Comparison of ENCODE assay signal across 1 cellular context in the genomic region with DNA sequence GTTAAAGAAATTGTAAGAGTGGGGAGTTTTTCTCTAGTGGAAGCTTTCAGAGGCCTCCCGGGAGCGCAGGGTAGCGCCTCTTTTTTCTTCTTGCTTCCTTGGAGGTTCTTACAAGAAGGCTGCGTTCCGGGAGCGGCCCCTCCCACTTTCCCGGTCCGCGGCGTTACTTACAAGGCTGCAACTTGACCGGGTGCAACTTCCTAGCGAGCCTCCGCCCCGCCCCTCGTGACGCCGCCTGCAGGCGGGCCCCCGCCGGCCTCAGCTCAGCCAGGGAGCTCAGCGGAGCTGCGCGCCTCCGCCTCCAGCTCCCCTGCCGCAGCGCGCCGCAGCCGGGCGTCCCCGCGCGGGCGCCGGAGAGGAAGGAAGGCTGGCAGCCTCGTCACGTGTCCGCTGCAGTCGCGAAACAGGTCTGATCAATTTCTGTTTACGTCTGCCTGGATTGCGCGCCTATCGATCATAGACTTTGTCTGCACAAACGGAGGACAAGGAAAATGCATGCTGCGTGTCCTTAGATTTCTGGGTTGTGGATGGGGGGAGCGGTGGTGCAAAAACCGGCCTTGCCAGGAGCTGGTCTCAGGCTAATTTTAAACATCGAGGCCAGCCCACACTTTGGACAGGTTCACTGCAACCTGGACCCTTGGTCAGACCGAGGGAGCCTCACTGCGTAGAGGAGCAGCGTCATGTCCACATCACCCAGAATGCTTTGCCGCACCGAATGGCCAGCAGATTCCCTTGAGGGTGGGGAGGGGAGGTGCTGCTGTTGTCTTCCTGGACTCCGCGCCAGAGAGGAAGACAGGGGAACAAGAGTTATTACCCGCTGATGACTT.
TF ChIP-seq lines count a peak whose summit lies in the region.

A gene with protein sequence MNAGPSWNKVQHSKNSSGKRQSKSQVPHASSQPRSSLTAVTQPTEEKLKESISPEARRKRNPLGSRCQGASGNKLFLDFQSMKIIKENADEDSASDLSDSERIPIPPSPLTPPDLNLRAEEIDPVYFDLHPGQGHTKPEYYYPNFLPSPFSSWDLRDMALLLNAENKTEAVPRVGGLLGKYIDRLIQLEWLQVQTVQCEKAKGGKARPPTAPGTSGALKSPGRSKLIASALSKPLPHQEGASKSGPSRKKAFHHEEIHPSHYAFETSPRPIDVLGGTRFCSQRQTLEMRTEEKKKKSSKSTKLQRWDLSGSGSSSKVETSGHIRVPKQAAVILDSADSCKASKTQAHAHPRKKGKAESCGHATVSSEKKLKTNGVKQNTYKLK (plus strand): TSS at position 261 of the 827 bp plus-strand sequence. CDS start 3,555 bp downstream, outside the sequence.
A gene with protein sequence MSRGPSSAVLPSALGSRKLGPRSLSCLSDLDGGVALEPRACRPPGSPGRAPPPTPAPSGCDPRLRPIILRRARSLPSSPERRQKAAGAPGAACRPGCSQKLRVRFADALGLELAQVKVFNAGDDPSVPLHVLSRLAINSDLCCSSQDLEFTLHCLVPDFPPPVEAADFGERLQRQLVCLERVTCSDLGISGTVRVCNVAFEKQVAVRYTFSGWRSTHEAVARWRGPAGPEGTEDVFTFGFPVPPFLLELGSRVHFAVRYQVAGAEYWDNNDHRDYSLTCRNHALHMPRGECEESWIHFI (minus strand): TSS at position 177 of the 827 bp plus-strand sequence. CDS start 374 bp downstream, outside the sequence.

TF ChIP-seq in HepG2, 621 proteins besides CTCF, POLR2A, EP300 and RAD21 (continued from another document and continues in another):
- TF ChIP-seq NPAS2 (CRISPR knock-in tag; IDR thresholded peaks at IDR 0.05; ENCODE audit: borderline replicate concordance) (no peak), ZNF792 (CRISPR knock-in tag; IDR thresholded peaks at IDR 0.05) (peak; percentile 63), NFE2L1 (CRISPR knock-in tag; IDR thresholded peaks at IDR 0.05; ENCODE audit: borderline replicate concordance) (peak; percentile 59; the same call in 1 of the 2 replicates), SOX5 (CRISPR knock-in tag; IDR thresholded peaks at IDR 0.05; ENCODE audit: borderline replicate concordance) (peak; percentile 9; the same call in 1 of the 2 replicates), PITX1 (CRISPR knock-in tag; IDR thresholded peaks at IDR 0.05) (peak; percentile 82; the same call in 1 of the 2 replicates), AKAP8 (CRISPR knock-in tag; IDR thresholded peaks at IDR 0.05) (peak; percentile 92), BRD4 (CRISPR knock-in tag; IDR thresholded peaks at IDR 0.05) (no peak; the same call in none of the 2 replicates), GATAD1 (CRISPR knock-in tag; IDR thresholded peaks at IDR 0.05) (peak; percentile 87), FOSL2 (CRISPR knock-in tag; IDR thresholded peaks at IDR 0.05) (peak; percentile 65), ZNF607 (CRISPR knock-in tag; IDR thresholded peaks at IDR 0.05; ENCODE audit: borderline replicate concordance) (peak; percentile 74; the same call in 1 of the 2 replicates), SOX6 (IDR thresholded peaks at IDR 0.05) (no peak), SOX6 (CRISPR knock-in tag; IDR thresholded peaks at IDR 0.05) (peak; percentile 54; the same call in 1 of the 2 replicates), ELF3 (CRISPR knock-in tag; IDR thresholded peaks at IDR 0.05) (peak; percentile 39; the same call in 1 of the 2 replicates), ZNF7 (CRISPR knock-in tag; IDR thresholded peaks at IDR 0.05) (no peak), MBD4 (IDR thresholded peaks at IDR 0.05; ENCODE audit: borderline replicate concordance, low read length) (no peak), ZNF292 (CRISPR knock-in tag; IDR thresholded peaks at IDR 0.05; ENCODE audit: borderline replicate concordance, low read depth) (peak; percentile 88; the same call in 1 of the 2 replicates), ZSCAN22 (CRISPR knock-in tag; IDR thresholded peaks at IDR 0.05) (peak; percentile 78; the same call in 1 of the 2 replicates), ZBTB20 (CRISPR knock-in tag; IDR thresholded peaks at IDR 0.05; ENCODE audit: borderline replicate concordance, low read depth) (peak; percentile 83; the same call in 1 of the 2 replicates), ATF7 (IDR thresholded peaks at IDR 0.05) (no peak), ATF7 (CRISPR knock-in tag; IDR thresholded peaks at IDR 0.05) (0 out of 2 replicates have a peak, but pooled peaks have one; percentile 41), YY1 (IDR thresholded peaks at IDR 0.05; ENCODE audit: insufficient read depth, insufficient replicate concordance, low read depth, low read length) (peak; percentile 44), ZNF296 (CRISPR knock-in tag; conservative IDR thresholded peaks at IDR 0.05) (peak; percentile 89), ZNF33B (CRISPR knock-in tag; IDR thresholded peaks at IDR 0.05) (peak; percentile 84; the same call in 1 of the 2 replicates), MTA1 (CRISPR knock-in tag; IDR thresholded peaks at IDR 0.05; ENCODE audit: borderline replicate concordance) (peak; percentile 96), SP5 (CRISPR knock-in tag; IDR thresholded peaks at IDR 0.05; ENCODE audit: borderline replicate concordance, low read depth) (peak; percentile 58)
- TF ChIP-seq, protein P1, sequence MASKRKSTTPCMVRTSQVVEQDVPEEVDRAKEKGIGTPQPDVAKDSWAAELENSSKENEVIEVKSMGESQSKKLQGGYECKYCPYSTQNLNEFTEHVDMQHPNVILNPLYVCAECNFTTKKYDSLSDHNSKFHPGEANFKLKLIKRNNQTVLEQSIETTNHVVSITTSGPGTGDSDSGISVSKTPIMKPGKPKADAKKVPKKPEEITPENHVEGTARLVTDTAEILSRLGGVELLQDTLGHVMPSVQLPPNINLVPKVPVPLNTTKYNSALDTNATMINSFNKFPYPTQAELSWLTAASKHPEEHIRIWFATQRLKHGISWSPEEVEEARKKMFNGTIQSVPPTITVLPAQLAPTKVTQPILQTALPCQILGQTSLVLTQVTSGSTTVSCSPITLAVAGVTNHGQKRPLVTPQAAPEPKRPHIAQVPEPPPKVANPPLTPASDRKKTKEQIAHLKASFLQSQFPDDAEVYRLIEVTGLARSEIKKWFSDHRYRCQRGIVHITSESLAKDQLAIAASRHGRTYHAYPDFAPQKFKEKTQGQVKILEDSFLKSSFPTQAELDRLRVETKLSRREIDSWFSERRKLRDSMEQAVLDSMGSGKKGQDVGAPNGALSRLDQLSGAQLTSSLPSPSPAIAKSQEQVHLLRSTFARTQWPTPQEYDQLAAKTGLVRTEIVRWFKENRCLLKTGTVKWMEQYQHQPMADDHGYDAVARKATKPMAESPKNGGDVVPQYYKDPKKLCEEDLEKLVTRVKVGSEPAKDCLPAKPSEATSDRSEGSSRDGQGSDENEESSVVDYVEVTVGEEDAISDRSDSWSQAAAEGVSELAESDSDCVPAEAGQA (IDR thresholded peaks at IDR 0.05; ENCODE audit: low read depth): peak; percentile 61
- TF ChIP-seq, protein P1 (CRISPR knock-in tag; IDR thresholded peaks at IDR 0.05; ENCODE audit: borderline replicate concordance): no peak
- TF ChIP-seq, protein P2, sequence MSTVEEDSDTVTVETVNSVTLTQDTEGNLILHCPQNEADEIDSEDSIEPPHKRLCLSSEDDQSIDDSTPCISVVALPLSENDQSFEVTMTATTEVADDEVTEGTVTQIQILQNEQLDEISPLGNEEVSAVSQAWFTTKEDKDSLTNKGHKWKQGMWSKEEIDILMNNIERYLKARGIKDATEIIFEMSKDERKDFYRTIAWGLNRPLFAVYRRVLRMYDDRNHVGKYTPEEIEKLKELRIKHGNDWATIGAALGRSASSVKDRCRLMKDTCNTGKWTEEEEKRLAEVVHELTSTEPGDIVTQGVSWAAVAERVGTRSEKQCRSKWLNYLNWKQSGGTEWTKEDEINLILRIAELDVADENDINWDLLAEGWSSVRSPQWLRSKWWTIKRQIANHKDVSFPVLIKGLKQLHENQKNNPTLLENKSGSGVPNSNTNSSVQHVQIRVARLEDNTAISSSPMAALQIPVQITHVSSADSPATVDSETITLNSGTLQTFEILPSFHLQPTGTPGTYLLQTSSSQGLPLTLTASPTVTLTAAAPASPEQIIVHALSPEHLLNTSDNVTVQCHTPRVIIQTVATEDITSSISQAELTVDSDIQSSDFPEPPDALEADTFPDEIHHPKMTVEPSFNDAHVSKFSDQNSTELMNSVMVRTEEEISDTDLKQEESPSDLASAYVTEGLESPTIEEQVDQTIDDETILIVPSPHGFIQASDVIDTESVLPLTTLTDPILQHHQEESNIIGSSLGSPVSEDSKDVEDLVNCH (CRISPR knock-in tag; IDR thresholded peaks at IDR 0.05): no peak
- TF ChIP-seq, protein P3, sequence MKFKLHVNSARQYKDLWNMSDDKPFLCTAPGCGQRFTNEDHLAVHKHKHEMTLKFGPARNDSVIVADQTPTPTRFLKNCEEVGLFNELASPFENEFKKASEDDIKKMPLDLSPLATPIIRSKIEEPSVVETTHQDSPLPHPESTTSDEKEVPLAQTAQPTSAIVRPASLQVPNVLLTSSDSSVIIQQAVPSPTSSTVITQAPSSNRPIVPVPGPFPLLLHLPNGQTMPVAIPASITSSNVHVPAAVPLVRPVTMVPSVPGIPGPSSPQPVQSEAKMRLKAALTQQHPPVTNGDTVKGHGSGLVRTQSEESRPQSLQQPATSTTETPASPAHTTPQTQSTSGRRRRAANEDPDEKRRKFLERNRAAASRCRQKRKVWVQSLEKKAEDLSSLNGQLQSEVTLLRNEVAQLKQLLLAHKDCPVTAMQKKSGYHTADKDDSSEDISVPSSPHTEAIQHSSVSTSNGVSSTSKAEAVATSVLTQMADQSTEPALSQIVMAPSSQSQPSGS (CRISPR knock-in tag; IDR thresholded peaks at IDR 0.05): peak; percentile 68; the same call in 1 of the 2 replicates
- TF ChIP-seq, protein P4, sequence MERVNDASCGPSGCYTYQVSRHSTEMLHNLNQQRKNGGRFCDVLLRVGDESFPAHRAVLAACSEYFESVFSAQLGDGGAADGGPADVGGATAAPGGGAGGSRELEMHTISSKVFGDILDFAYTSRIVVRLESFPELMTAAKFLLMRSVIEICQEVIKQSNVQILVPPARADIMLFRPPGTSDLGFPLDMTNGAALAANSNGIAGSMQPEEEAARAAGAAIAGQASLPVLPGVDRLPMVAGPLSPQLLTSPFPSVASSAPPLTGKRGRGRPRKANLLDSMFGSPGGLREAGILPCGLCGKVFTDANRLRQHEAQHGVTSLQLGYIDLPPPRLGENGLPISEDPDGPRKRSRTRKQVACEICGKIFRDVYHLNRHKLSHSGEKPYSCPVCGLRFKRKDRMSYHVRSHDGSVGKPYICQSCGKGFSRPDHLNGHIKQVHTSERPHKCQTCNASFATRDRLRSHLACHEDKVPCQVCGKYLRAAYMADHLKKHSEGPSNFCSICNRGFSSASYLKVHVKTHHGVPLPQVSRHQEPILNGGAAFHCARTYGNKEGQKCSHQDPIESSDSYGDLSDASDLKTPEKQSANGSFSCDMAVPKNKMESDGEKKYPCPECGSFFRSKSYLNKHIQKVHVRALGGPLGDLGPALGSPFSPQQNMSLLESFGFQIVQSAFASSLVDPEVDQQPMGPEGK (CRISPR knock-in tag; IDR thresholded peaks at IDR 0.05): peak; percentile 68
- TF ChIP-seq, protein P5, sequence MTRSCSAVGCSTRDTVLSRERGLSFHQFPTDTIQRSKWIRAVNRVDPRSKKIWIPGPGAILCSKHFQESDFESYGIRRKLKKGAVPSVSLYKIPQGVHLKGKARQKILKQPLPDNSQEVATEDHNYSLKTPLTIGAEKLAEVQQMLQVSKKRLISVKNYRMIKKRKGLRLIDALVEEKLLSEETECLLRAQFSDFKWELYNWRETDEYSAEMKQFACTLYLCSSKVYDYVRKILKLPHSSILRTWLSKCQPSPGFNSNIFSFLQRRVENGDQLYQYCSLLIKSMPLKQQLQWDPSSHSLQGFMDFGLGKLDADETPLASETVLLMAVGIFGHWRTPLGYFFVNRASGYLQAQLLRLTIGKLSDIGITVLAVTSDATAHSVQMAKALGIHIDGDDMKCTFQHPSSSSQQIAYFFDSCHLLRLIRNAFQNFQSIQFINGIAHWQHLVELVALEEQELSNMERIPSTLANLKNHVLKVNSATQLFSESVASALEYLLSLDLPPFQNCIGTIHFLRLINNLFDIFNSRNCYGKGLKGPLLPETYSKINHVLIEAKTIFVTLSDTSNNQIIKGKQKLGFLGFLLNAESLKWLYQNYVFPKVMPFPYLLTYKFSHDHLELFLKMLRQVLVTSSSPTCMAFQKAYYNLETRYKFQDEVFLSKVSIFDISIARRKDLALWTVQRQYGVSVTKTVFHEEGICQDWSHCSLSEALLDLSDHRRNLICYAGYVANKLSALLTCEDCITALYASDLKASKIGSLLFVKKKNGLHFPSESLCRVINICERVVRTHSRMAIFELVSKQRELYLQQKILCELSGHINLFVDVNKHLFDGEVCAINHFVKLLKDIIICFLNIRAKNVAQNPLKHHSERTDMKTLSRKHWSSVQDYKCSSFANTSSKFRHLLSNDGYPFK (CRISPR knock-in tag; IDR thresholded peaks at IDR 0.05; ENCODE audit: borderline replicate concordance): peak; percentile 83
- TF ChIP-seq, protein P6, sequence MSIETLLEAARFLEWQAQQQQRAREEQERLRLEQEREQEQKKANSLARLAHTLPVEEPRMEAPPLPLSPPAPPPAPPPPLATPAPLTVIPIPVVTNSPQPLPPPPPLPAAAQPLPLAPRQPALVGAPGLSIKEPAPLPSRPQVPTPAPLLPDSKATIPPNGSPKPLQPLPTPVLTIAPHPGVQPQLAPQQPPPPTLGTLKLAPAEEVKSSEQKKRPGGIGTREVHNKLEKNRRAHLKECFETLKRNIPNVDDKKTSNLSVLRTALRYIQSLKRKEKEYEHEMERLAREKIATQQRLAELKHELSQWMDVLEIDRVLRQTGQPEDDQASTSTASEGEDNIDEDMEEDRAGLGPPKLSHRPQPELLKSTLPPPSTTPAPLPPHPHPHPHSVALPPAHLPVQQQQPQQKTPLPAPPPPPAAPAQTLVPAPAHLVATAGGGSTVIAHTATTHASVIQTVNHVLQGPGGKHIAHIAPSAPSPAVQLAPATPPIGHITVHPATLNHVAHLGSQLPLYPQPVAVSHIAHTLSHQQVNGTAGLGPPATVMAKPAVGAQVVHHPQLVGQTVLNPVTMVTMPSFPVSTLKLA (IDR thresholded peaks at IDR 0.05): peak; percentile 23; the same call in 1 of the 2 replicates
- TF ChIP-seq, protein P7, sequence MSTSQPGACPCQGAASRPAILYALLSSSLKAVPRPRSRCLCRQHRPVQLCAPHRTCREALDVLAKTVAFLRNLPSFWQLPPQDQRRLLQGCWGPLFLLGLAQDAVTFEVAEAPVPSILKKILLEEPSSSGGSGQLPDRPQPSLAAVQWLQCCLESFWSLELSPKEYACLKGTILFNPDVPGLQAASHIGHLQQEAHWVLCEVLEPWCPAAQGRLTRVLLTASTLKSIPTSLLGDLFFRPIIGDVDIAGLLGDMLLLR (CRISPR knock-in tag; IDR thresholded peaks at IDR 0.05): peak; percentile 94
